8 cellular contexts compared by ENCODE assay signal in the genomic region with DNA sequence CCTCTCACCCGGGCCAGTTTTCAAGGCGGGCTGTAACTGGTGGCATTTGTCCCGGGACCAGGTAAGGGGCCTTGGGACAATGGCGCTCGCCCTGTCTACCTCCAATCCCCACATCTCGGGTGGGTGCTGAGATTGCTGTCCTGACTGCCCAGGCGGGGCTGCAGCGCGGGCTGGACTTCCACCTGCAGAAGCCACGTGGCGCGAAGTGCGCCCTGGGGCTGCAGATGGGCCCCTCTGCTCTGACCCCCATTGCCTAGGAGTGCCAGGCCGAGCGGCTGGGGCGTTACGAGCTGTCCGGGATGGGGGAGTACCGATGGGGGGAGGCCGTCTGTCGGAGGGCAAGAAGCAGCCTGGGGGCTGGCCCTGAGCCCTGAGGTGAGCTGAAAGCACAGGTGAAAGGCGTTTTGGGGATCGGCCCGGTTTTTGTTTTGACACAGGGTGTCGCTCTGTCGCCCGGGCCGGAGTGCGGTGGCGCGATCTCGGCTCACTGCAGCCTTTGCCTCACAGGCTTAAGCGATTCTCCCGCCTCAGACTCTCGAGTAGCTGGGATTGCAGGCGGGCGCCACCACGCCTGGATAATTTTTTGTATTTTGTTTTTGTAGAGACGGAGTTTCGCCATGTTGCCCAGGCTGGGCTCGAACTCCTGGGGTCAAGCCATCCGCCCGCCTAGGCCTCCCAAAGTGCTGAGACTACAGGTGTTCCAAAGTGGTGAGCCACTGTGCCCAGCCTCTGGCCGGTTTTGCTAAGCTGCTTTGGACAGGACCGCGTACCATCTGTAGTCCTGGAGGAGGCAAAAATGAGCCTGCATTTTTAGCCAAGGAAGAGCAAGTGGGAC. TPM values are rescaled to one million over a fixed set of nuclear protein-coding genes. Genes with fewer than 3 reads are reported as not detected.
DNase-seq lines count a peak whose midpoint lies in the region; ATAC-seq and TF ChIP-seq lines count a peak whose summit lies in the region.

A gene with protein sequence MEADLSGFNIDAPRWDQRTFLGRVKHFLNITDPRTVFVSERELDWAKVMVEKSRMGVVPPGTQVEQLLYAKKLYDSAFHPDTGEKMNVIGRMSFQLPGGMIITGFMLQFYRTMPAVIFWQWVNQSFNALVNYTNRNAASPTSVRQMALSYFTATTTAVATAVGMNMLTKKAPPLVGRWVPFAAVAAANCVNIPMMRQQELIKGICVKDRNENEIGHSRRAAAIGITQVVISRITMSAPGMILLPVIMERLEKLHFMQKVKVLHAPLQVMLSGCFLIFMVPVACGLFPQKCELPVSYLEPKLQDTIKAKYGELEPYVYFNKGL (plus strand): TSS at position 16 of the 835 bp plus-strand sequence. CDS start 12,001 bp downstream, outside the sequence.

- H3K18ac ChIP-seq in mesenchymal stem cell (ENCODE audit: low read depth in 1 of 2, low read length in 2 of 2), result peak within 1 kb of the TSS; percentile 91 to 98

- DNase-seq in heart left ventricle (peak in 1 of 5 donors; percentile 59), Right ventricle myocardium inferior (ENCODE audit: missing footprints) (no peak), SW480 (ENCODE audit: low spot score) (peak; percentile 43), brain microvascular endothelial cell (no peak), mesenchymal stem cell (no peak), midbrain (lab: John Stamatoyannopoulos, UW) (no peak)
- peak; percentile 16 to 39 for DNase-seq in stimulated activated CD8-positive, alpha-beta memory T cell treated with anti-CD3 and anti-CD28 coated beads, Interleukin-7, amount 100 ng/mL, for 4 hours (ENCODE audit: low read depth in 2 of 2)

- H3K9me3 ChIP-seq in heart left ventricle, result no peaks in the 10 kb centered on the region
- H3K9me3 ChIP-seq in mesenchymal stem cell (ENCODE audit: control insufficient read depth, low read length), result no peaks in the 10 kb centered on the region

- H2BK15ac ChIP-seq in mesenchymal stem cell (ENCODE audit: low read depth, poor library complexity, severe bottlenecking), result peak within 1 kb of the TSS; percentile 84

- TF ChIP-seq POLR2A in heart left ventricle (IDR thresholded peaks at IDR 0.05), result no peak

- H2BK5ac ChIP-seq in mesenchymal stem cell (ENCODE audit: low read depth, low read length, poor library complexity, severe bottlenecking), result peak within 1 kb of the TSS; percentile 69

- peak within 1 kb of the TSS; percentile 88 for H2BK120ac ChIP-seq in mesenchymal stem cell (ENCODE audit: low read depth, low read length)

- H3K27ac ChIP-seq in heart left ventricle, result peak within 1 kb of the TSS; percentile 2 to 92 (median 83)
- peak within 1 kb of the TSS; percentile 86 for H3K27ac ChIP-seq in brain microvascular endothelial cell
- peak within 1 kb of the TSS; percentile 92 for H3K27ac ChIP-seq in mesenchymal stem cell (ENCODE audit: low read length, poor library complexity, severe bottlenecking)

- intact Hi-C loops in heart left ventricle (cut with DNase I) (loop anchor here in 7 of 10 donors (5.0 to 10.0 kb wide), 5 partner anchors 38 to 620 kb away; a partner anchor contains a TSS), Right ventricle myocardium inferior (cut with DNase I) (loop anchor here (5.0 kb wide), 1 partner anchor 38 kb away; no protein-coding TSS in a partner anchor)

- peak within 1 kb of the TSS in 1 of 2 experiments; percentile 66 for H3K23ac ChIP-seq in mesenchymal stem cell (ENCODE audit: low read length in 2 of 2)

- peak within 1 kb of the TSS; percentile 45 for H2AK5ac ChIP-seq in mesenchymal stem cell (ENCODE audit: low read length, severe bottlenecking)

- H3K4ac ChIP-seq in mesenchymal stem cell (ENCODE audit: low read depth in 1 of 2, low read length in 2 of 2), result peak within 1 kb of the TSS; percentile 79 to 95

- H4K91ac ChIP-seq in mesenchymal stem cell (ENCODE audit: low read length), result peak within 1 kb of the TSS; percentile 87

- peak within 1 kb of the TSS; percentile 59 for H4K8ac ChIP-seq in mesenchymal stem cell (ENCODE audit: low read length)

- ATAC-seq in heart left ventricle, result peak in 1 of 4 donors; percentile 7
- no peak for ATAC-seq in Right ventricle myocardium inferior
- ATAC-seq in HG03066 (IDR thresholded peaks at IDR 0.05; ENCODE audit: low read depth, unreplicated experiment), result peak; percentile 17

- TF ChIP-seq CTCF in heart left ventricle (IDR thresholded peaks at IDR 0.05) (no peak), brain microvascular endothelial cell (IDR thresholded peaks at IDR 0.05; ENCODE audit: low read depth, low read length, missing control alignments) (no peak)

- peak within 1 kb of the TSS; percentile 96 for H3K9ac ChIP-seq in mesenchymal stem cell (ENCODE audit: low read length)

- H2BK12ac ChIP-seq in mesenchymal stem cell (ENCODE audit: low read length in 2 of 2), result peak within 1 kb of the TSS; percentile 80 to 99

- peak within 1 kb of the TSS; percentile 89 for H3K4me2 ChIP-seq in mesenchymal stem cell (ENCODE audit: low read length, poor library complexity, severe bottlenecking)

- H3K79me1 ChIP-seq in mesenchymal stem cell (replicated peaks; ENCODE audit: low read length, poor library complexity, severe bottlenecking), result peaks cover 16% of the 10 kb centered on the region

- in situ Hi-C loops in brain microvascular endothelial cell (cut with HindIII; ENCODE audit: low pct_ligation_motif_present, low sequenced_read_pairs), result no loop called here

- peak within 1 kb of the TSS in 1 of 2 experiments; percentile 95 for H3K14ac ChIP-seq in mesenchymal stem cell (ENCODE audit: low read length in 2 of 2)

- 6 to 13% (median 9%) methylated on average over 24 to 46 of the region's 46 CpGs for WGBS in heart left ventricle, 4 donors
- 3% methylated on average over 46 of the region's 46 CpGs for WGBS in mesenchymal stem cell

- no peaks in the 10 kb centered on the region for H3K27me3 ChIP-seq in heart left ventricle
- no peaks in the 10 kb centered on the region for H3K27me3 ChIP-seq in brain microvascular endothelial cell (replicated peaks)
- H3K27me3 ChIP-seq in mesenchymal stem cell (ENCODE audit: control insufficient read depth in 1 of 2, insufficient read depth in 1 of 2, low read length in 2 of 2), result no peaks in the 10 kb centered on the region

- H3K36me3 ChIP-seq in heart left ventricle (no peaks in the 10 kb centered on the region), brain microvascular endothelial cell (replicated peaks) (no peaks in the 10 kb centered on the region), mesenchymal stem cell (ENCODE audit: control insufficient read depth in 1 of 2, insufficient read depth in 2 of 2, low read depth in 1 of 2, low read length in 2 of 2) (peaks cover 0 to 6% of the 10 kb centered on the region in 2 experiments)

- H3K4me3 ChIP-seq in heart left ventricle, result peak within 1 kb of the TSS; percentile 70 to 100 (median 90)
- peak within 1 kb of the TSS; percentile 90 for H3K4me3 ChIP-seq in brain microvascular endothelial cell (ENCODE audit: low read depth, low read length)
- peak within 1 kb of the TSS; percentile 84 to 94 for H3K4me3 ChIP-seq in mesenchymal stem cell (ENCODE audit: insufficient read depth in 1 of 2, low read depth in 1 of 2, low read length in 2 of 2)

- peaks cover 0 to 46% (median 22%) of the 10 kb centered on the region in 12 donors for H3K4me1 ChIP-seq in heart left ventricle
- peaks cover 22% of the 10 kb centered on the region for H3K4me1 ChIP-seq in mesenchymal stem cell (ENCODE audit: control insufficient read depth, insufficient read depth, low read depth, low read length)

- H2AFZ ChIP-seq in mesenchymal stem cell (ENCODE audit: low read depth, low read length), result peak within 1 kb of the TSS; percentile 69

RNA-seq across cellular contexts. Expression of the gene that starts here (rescaled TPM):
- total RNA-seq in heart left ventricle (1 to 10 TPM in 7 of 9 donors, under 1 TPM in 2; 0.50 to 7.2 (median 2.4) TPM), Right ventricle myocardium inferior (0.68 TPM)
- polyA plus RNA-seq in heart left ventricle, result 1 to 10 TPM; 1.8 to 5.9 TPM
- polyA plus RNA-seq in mesenchymal stem cell (2013, experiment 1 of 2), result 3.8 TPM
- polyA plus RNA-seq in mesenchymal stem cell (2013, experiment 2 of 2), result 3.7 TPM

Comparison
In these comparisons a context has a peak if more than half of its experiments do, and no peak if none do; other contexts are left out.
1. DNase-seq: peak in SW480 (single experiment) and stimulated activated CD8-positive, alpha-beta memory T cell treated with anti-CD3 and anti-CD28 coated beads, Interleukin-7, amount 100 ng/mL, for 4 hours (2 of 2); none in Right ventricle myocardium inferior (single experiment), brain microvascular endothelial cell (single experiment), mesenchymal stem cell (single experiment) and midbrain (single experiment).
2. Peak in every context shown above with its lines, with median percentiles within 50 percentile points of each other: H3K27ac ChIP-seq and H3K4me3 ChIP-seq.